ENCODE assay signal across 8 cellular contexts in genomic region chr12:69688496-69689427, GRCh38. TPM values are rescaled to one million over a fixed set of nuclear protein-coding genes. Genes with fewer than 3 reads are reported as not detected.
DNase-seq lines count a peak whose midpoint lies in the region; ATAC-seq and TF ChIP-seq lines count a peak whose summit lies in the region.

No MANE protein-coding gene starts in this region.

- no peak overlapping the region for H3K4me3 Mint-ChIP-seq in nephron

- TF ChIP-seq CTCF in epithelial cell of esophagus (IDR thresholded peaks at IDR 0.05; ENCODE audit: insufficient read depth, low read depth, low read length, missing control alignments) (no peak), nephron (IDR thresholded peaks at IDR 0.05; ENCODE audit: unreplicated experiment in 3 of 3) (no peak)

- ATAC-seq in GM18909 (IDR thresholded peaks at IDR 0.05; ENCODE audit: poor library complexity, unreplicated experiment) = peak; percentile 61
- no peak for ATAC-seq in GM21515 (IDR thresholded peaks at IDR 0.05; ENCODE audit: unreplicated experiment)

- H3K4me3 ChIP-seq in epithelial cell of esophagus (ENCODE audit: low read length) = no peak overlapping the region

- peak overlapping the region in 2 of 3 experiments; percentile 22 to 27 for H3K27ac Mint-ChIP-seq in nephron

- H3K4me1 Mint-ChIP-seq in nephron = peaks cover 41% of the 10 kb centered on the region

- H3K27me3 Mint-ChIP-seq in nephron (ENCODE audit: low read depth) = no peaks in the 10 kb centered on the region

- no peaks in the 10 kb centered on the region for H3K9me3 Mint-ChIP-seq in nephron

- no peaks in the 10 kb centered on the region for H3K36me3 Mint-ChIP-seq in nephron (ENCODE audit: low read depth)

- peak; percentile 78 for DNase-seq in HT-29 (ENCODE audit: low spot score)
- DNase-seq in activated CD4-positive, alpha-beta T cell treated with anti-CD3 and anti-CD28 coated beads for 48 hours = peak; percentile 35
- DNase-seq in epithelial cell of esophagus (ENCODE audit: low read depth) = peak; percentile 95
- DNase-seq in NCI-H774 (lab: John Stamatoyannopoulos, UW) = no peak
- no peak for DNase-seq in NCI-H146 (lab: John Stamatoyannopoulos, UW)

RNA-seq across cellular contexts. Expression of gene BEST3, which starts 10.3 kb away (rescaled TPM):
- not detected in 2 replicates for total RNA-seq in HT-29 (2014; rRNA removed; shearing (Covaris generic))

RNA-seq across cellular contexts. Expression of gene RAB3IP, which starts 49.9 kb away (rescaled TPM):
- 31.4 and 42.0 TPM in 2 replicates for total RNA-seq in HT-29 (2014; rRNA removed; shearing (Covaris generic))

Comparison
In these comparisons a context has a peak if more than half of its experiments do, and no peak if none do; other contexts are left out.
1. DNase-seq: peak in HT-29 (single experiment), activated CD4-positive, alpha-beta T cell treated with anti-CD3 and anti-CD28 coated beads for 48 hours (single experiment) and epithelial cell of esophagus (single experiment); none in NCI-H774 (single experiment) and NCI-H146 (single experiment).